15 cellular contexts compared by ENCODE assay signal in the genomic region with DNA sequence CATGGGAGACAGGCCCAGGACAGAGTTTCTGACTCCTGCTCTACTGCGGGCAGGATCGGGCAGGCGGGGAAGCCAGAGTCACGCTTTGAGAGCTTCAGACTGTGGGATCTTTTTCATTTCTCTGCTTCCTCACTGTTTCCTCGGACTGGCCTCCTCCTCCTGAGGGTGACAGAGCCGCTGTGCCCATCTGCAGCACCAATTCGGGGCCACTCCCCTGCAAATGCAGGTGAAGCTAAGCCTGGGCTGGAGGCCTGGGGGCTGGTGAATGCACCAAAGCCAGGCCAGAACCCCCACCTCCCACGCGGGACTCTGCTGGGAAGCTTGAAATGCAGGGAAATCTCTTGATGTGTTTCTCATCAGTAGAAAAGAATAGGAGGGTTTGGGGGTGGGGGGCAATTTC.
A peak's percentile ranks its signal among the peaks of the same experiment; 100 is the strongest.
DNase-seq lines count a peak whose midpoint lies in the region; ATAC-seq and TF ChIP-seq lines count a peak whose summit lies in the region.
"Had no signal": no experiment of that assay in that cellular context is flagged by ENCODE, and none has a peak within 500 bp of the region (broad histone marks: within the 10 kb centered on the region; RNA-seq: fewer than 3 reads in every experiment).

No MANE protein-coding gene starts in this region.

- H3K27ac Mint-ChIP-seq in effector memory CD8-positive, alpha-beta T cell: peak overlapping the region; percentile 10 to 11
- H3K27ac Mint-ChIP-seq: activated naive CD8-positive, alpha-beta T cell had no signal

- H3K36me3 ChIP-seq in left ventricle myocardium inferior: no peaks in the 10 kb centered on the region
- no peaks in the 10 kb centered on the region for H3K36me3 ChIP-seq in muscle layer of duodenum (ENCODE audit: control insufficient read depth in 1 of 2, insufficient read depth in 2 of 2, low read length in 2 of 2)
- H3K36me3 ChIP-seq in urinary bladder (ENCODE audit: insufficient read depth): peaks cover 1% of the 10 kb centered on the region
- H3K36me3 ChIP-seq: pancreas had no signal

- ATAC-seq in right cardiac atrium (no peak), GM18519 (IDR thresholded peaks at IDR 0.05; ENCODE audit: low FRiP score, unreplicated experiment) (no peak), GM21723 (IDR thresholded peaks at IDR 0.05; ENCODE audit: unreplicated experiment) (no peak), HG03025 (IDR thresholded peaks at IDR 0.05; ENCODE audit: low FRiP score, unreplicated experiment) (no peak)
- no peak for ATAC-seq in effector memory CD8-positive, alpha-beta T cell (replicated peaks)
- ATAC-seq: activated CD4-positive, alpha-beta T cell treated with anti-CD3 and anti-CD28 coated beads for 36 hours; HCT116 had no signal

- intact Hi-C loops in left ventricle myocardium inferior (cut with micrococcal nuclease) (no loop called here), right cardiac atrium (cut with DNase I) (no loop called here)

- DNase-seq in left ventricle myocardium inferior: no peak
- DNase-seq in right cardiac atrium: no peak
- DNase-seq in effector memory CD8-positive, alpha-beta T cell: no peak
- DNase-seq: activated CD4-positive, alpha-beta T cell treated with anti-CD3 and anti-CD28 coated beads for 36 hours; MM.1S; NCI-H69; pancreas had no signal

- H3K27ac ChIP-seq in left ventricle myocardium inferior (replicated peaks) (peak overlapping the region; percentile 73), right cardiac atrium (ENCODE audit: low read length) (no peak overlapping the region), muscle layer of duodenum (ENCODE audit: low read length) (peak overlapping the region; percentile 39), urinary bladder (ENCODE audit: low read depth) (peak overlapping the region; percentile 75)
- H3K27ac ChIP-seq: SK-N-MC had no signal

- no peaks in the 10 kb centered on the region for H3K27me3 ChIP-seq in left ventricle myocardium inferior (ENCODE audit: low read depth)
- H3K27me3 ChIP-seq in right cardiac atrium (ENCODE audit: control insufficient read depth, insufficient read depth): no peaks in the 10 kb centered on the region
- H3K27me3 ChIP-seq in muscle layer of duodenum (ENCODE audit: low read depth, low read length): no peaks in the 10 kb centered on the region
- H3K27me3 ChIP-seq: pancreas had no signal

- WGBS in right cardiac atrium: 74% methylated on average over 9 of the region's 9 CpGs
- 58% methylated on average over 9 of the region's 9 CpGs for WGBS in urinary bladder

- no peak overlapping the region for H3K4me3 ChIP-seq in left ventricle myocardium inferior
- H3K4me3 ChIP-seq in right cardiac atrium (ENCODE audit: low read length): no peak overlapping the region
- no peak overlapping the region for H3K4me3 ChIP-seq in muscle layer of duodenum (ENCODE audit: low read depth in 1 of 2, low read length in 2 of 2)
- no peak overlapping the region for H3K4me3 ChIP-seq in urinary bladder (ENCODE audit: low read depth, low read length)
- H3K4me3 ChIP-seq: pancreas, SK-N-MC had no signal

- H3K4me1 ChIP-seq in left ventricle myocardium inferior (peaks cover 66% of the 10 kb centered on the region), right cardiac atrium (ENCODE audit: control insufficient read depth, insufficient read depth, low read length) (peaks cover 10% of the 10 kb centered on the region), muscle layer of duodenum (ENCODE audit: control insufficient read depth in 1 of 2, insufficient read depth in 2 of 2, low read length in 2 of 2) (peaks cover 11 to 40% of the 10 kb centered on the region in 2 donors), urinary bladder (ENCODE audit: insufficient read depth) (peaks cover 3% of the 10 kb centered on the region)

- TF ChIP-seq CTCF in left ventricle myocardium inferior (IDR thresholded peaks at IDR 0.05; ENCODE audit: borderline replicate concordance): no peak

- H3K36me3 Mint-ChIP-seq in effector memory CD8-positive, alpha-beta T cell (ENCODE audit: insufficient read depth): peaks cover 14% of the 10 kb centered on the region

- H3K9me3 ChIP-seq in left ventricle myocardium inferior (replicated peaks): no peaks in the 10 kb centered on the region
- H3K9me3 ChIP-seq in right cardiac atrium (ENCODE audit: control insufficient read depth, low read length): no peaks in the 10 kb centered on the region
- H3K9me3 ChIP-seq in muscle layer of duodenum (ENCODE audit: control insufficient read depth in 1 of 2, low read length in 2 of 2): no peaks in the 10 kb centered on the region
- H3K9me3 ChIP-seq: pancreas had no signal

- no peaks in the 10 kb centered on the region for H3K27me3 Mint-ChIP-seq in effector memory CD8-positive, alpha-beta T cell
- H3K27me3 Mint-ChIP-seq: activated CD4-positive, alpha-beta T cell treated with anti-CD3 and anti-CD28 coated beads for 36 hours; activated naive CD8-positive, alpha-beta T cell had no signal

- no peak overlapping the region for H3K4me3 Mint-ChIP-seq in effector memory CD8-positive, alpha-beta T cell
- H3K4me3 Mint-ChIP-seq: activated CD4-positive, alpha-beta T cell treated with anti-CD3 and anti-CD28 coated beads for 36 hours; activated naive CD8-positive, alpha-beta T cell had no signal

- H3K4me1 Mint-ChIP-seq in effector memory CD8-positive, alpha-beta T cell (ENCODE audit: low read depth in 2 of 2): peaks cover 28 to 34% of the 10 kb centered on the region in 2 donors

- no peaks in the 10 kb centered on the region for H3K9me3 Mint-ChIP-seq in effector memory CD8-positive, alpha-beta T cell
